28 cellular contexts compared by ENCODE assay signal in genomic region chr12:9109213-9109522, GRCh38. TPM values are rescaled to one million over a fixed set of nuclear protein-coding genes. Genes with fewer than 3 reads are reported as not detected.
"Had no signal": no experiment of that assay in that cellular context is flagged by ENCODE, and none has a peak within 500 bp of the region (broad histone marks: within the 10 kb centered on the region; RNA-seq: fewer than 3 reads in every experiment).

No MANE protein-coding gene starts in this region.

- ATAC-seq: effector memory CD8-positive, alpha-beta T cell; foreskin keratinocyte; gastrocnemius medialis; gastroesophageal sphincter; heart right ventricle had no signal

- H3K27me3 ChIP-seq: colonic mucosa, dorsolateral prefrontal cortex, esophagus muscularis mucosa, esophagus squamous epithelium, foreskin keratinocyte, gastrocnemius medialis, gastroesophageal sphincter, heart left ventricle, heart right ventricle had no signal

- H3K27me3 Mint-ChIP-seq: dendritic cell treated with granulocyte-macrophage colony-stimulating factor and Interleukin-4, amounts not matched to agents 40 ng/mL and 50 ng/mL, for 4 days; effector memory CD8-positive, alpha-beta T cell had no signal

- H3K4me1 ChIP-seq: colonic mucosa, foreskin keratinocyte had no signal

- H3K4me3 ChIP-seq: colonic mucosa, coronary artery, dorsolateral prefrontal cortex, esophagus muscularis mucosa, esophagus squamous epithelium, gastrocnemius medialis, gastroesophageal sphincter, heart left ventricle, heart right ventricle had no signal

- H3K4me3 Mint-ChIP-seq: dendritic cell treated with granulocyte-macrophage colony-stimulating factor and Interleukin-4, amounts not matched to agents 40 ng/mL and 50 ng/mL, for 4 days; effector memory CD8-positive, alpha-beta T cell; endodermal cell had no signal

- H3K27ac Mint-ChIP-seq: dendritic cell treated with granulocyte-macrophage colony-stimulating factor and Interleukin-4, amounts not matched to agents 40 ng/mL and 50 ng/mL, for 4 days; endodermal cell had no signal

- H3K9me3 ChIP-seq: colonic mucosa, esophagus muscularis mucosa, esophagus squamous epithelium, gastrocnemius medialis, gastroesophageal sphincter, heart left ventricle, heart right ventricle had no signal

- H3K36me3 ChIP-seq: colonic mucosa had no signal

- H3K27ac ChIP-seq: colonic mucosa, coronary artery, dorsolateral prefrontal cortex, epithelial cell of prostate, esophagus muscularis mucosa, foreskin keratinocyte, gastroesophageal sphincter, heart left ventricle had no signal

- FAIRE-seq: colon, endometrium, endothelial cell of umbilical vein, frontal cortex had no signal

- H3K4me1 Mint-ChIP-seq: endodermal cell had no signal

- H3K9me3 Mint-ChIP-seq: effector memory CD8-positive, alpha-beta T cell; endodermal cell had no signal

- DNase-seq: colonic mucosa; cortex of kidney; dermis blood vessel endothelial cell; dorsolateral prefrontal cortex; effector CD4-positive, alpha-beta T cell; effector CD8-positive, alpha-beta T cell; effector memory CD4-positive, alpha-beta T cell; effector memory CD8-positive, alpha-beta T cell; endodermal cell; erythroblast; esophagus squamous epithelium; foreskin fibroblast; foreskin keratinocyte; foreskin melanocyte; gastrocnemius medialis; glutamatergic neuron; head of caudate nucleus; heart left ventricle; heart right ventricle had no signal

RNA-seq across cellular contexts. Expression of gene A2M, which starts 6.6 kb away (rescaled TPM):
- total RNA-seq: foreskin keratinocyte had no signal
